ENCODE assay signal across 8 cellular contexts in genomic region chr3:125766285-125766826, GRCh38.
DNase-seq lines count a peak whose midpoint lies in the region; ATAC-seq, FAIRE-seq and TF ChIP-seq lines count a peak whose summit lies in the region.
"Not testable (repeated sequence)": the region's sequence is repeated elsewhere in the genome, so short reads cannot be mapped to it uniquely, and the experiment has no call there.

No MANE protein-coding gene starts in this region.

- not testable (repeated sequence) for H3K27ac ChIP-seq in SU-DHL-6 (ENCODE audit: low read depth, low read length); lower lobe of right lung

- not testable (repeated sequence) for H3F3A ChIP-seq in SU-DHL-6 (ENCODE audit: insufficient read depth)

- H3K79me2 ChIP-seq in SU-DHL-6 (ENCODE audit: insufficient read depth, low read length) = not testable (repeated sequence)

- not testable (repeated sequence) for H3K9me3 ChIP-seq in SU-DHL-6 (ENCODE audit: insufficient read depth, low read length); lower lobe of right lung

- DNase-seq in GM06990 (ENCODE audit: extremely low read depth, insufficient read length) (peak; percentile 61), NCI-H1092 (lab: John Stamatoyannopoulos, UW) (peak; percentile 31), erythroblast (lab: John Stamatoyannopoulos, UW) (peak; percentile 32 to 58), lower lobe of right lung (peak; percentile 73), urothelium cell line (ENCODE audit: low spot score) (peak; percentile 67)
- DNase-seq in activated effector memory CD4-positive, alpha-beta T cell treated with Interleukin-2 at 50 U/mL for 16 hours = peak; percentile 56
- peak; percentile 35 to 43 for DNase-seq in stimulated activated CD4-positive, alpha-beta T cell treated with anti-CD3 and anti-CD28 coated beads, Interleukin-12 subunit alpha, Interleukin-12 subunit beta, amount 100 ng/mL, for 24 hours (ENCODE audit: low read depth in 2 of 2)

- H3K4me1 ChIP-seq in lower lobe of right lung = not testable (repeated sequence)

- intact Hi-C loops in lower lobe of right lung (cut with DNase I) = not testable (repeated sequence)

- H3K9me2 ChIP-seq in SU-DHL-6 (replicated peaks; ENCODE audit: insufficient read depth, low read length) = not testable (repeated sequence)

- FAIRE-seq in urothelium cell line (lab: Jason Lieb, UNC) = not testable (repeated sequence)

- peak in 1 of 2 donors; percentile 57 for ATAC-seq in lower lobe of right lung

- not testable (repeated sequence) for H3K36me3 ChIP-seq in GM06990 (ENCODE audit: control insufficient read depth, insufficient read depth, low read length); SU-DHL-6 (ENCODE audit: low read length); lower lobe of right lung

- H3K27me3 ChIP-seq in GM06990 (replicated peaks; ENCODE audit: control insufficient read depth, insufficient read depth, low read length); SU-DHL-6 (ENCODE audit: low read length); lower lobe of right lung (ENCODE audit: low read depth): not testable (repeated sequence)

- not testable (repeated sequence) for TF ChIP-seq POLR2A in erythroblast (IDR thresholded peaks at IDR 0.05; ENCODE audit: low read length)

- H3K9ac ChIP-seq in SU-DHL-6 (ENCODE audit: low read length) = not testable (repeated sequence)

- peak; percentile 17 for TF ChIP-seq CTCF in GM06990 (IDR thresholded peaks at IDR 0.05; ENCODE audit: insufficient read depth, low read length, poor library complexity, severe bottlenecking)
- TF ChIP-seq CTCF in SU-DHL-6 (IDR thresholded peaks at IDR 0.05; ENCODE audit: insufficient read depth, low read length, poor library complexity, severe bottlenecking) = peak; percentile 11
- peak; percentile 73 for TF ChIP-seq CTCF in lower lobe of right lung (IDR thresholded peaks at IDR 0.05)

- peak overlapping the region; percentile 54 for H3K4me3 ChIP-seq in GM06990 (replicated peaks; ENCODE audit: low read depth, low read length)
- peak overlapping the region; percentile 42 for H3K4me3 ChIP-seq in SU-DHL-6 (ENCODE audit: insufficient read depth, low read length, poor library complexity, severe bottlenecking)
- peak overlapping the region; percentile 59 for H3K4me3 ChIP-seq in lower lobe of right lung

- peak overlapping the region; percentile 77 for H2AFZ ChIP-seq in SU-DHL-6 (ENCODE audit: low read depth, low read length, severe bottlenecking)

- peak overlapping the region; percentile 54 for H3K4me2 ChIP-seq in SU-DHL-6 (ENCODE audit: low read depth, low read length, poor library complexity, severe bottlenecking)

- not testable (repeated sequence) for H4K20me1 ChIP-seq in SU-DHL-6 (ENCODE audit: low read depth, low read length)

Comparison
In these comparisons a context has a peak if more than half of its experiments do, and no peak if none do; other contexts are left out.
1. CTCF ChIP-seq: peak in every context shown above with its lines; median percentile 73 in lower lobe of right lung; 17 in GM06990; 11 in SU-DHL-6.